ENCODE assay signal across 8 cellular contexts in genomic region chr11:126917531-126918204, GRCh38.
DNase-seq lines count a peak whose midpoint lies in the region; ATAC-seq and TF ChIP-seq lines count a peak whose summit lies in the region.

No MANE protein-coding gene starts in this region.

- no peak overlapping the region for H3K4me3 Mint-ChIP-seq in type B pancreatic cell

- peak; percentile 99 for DNase-seq in GM04504 (ENCODE audit: low read depth)
- DNase-seq in cardiac fibroblast (ENCODE audit: low read depth in 2 of 2) = peak; percentile 77 to 91
- DNase-seq in type B pancreatic cell (ENCODE audit: extremely low spot score, unreplicated experiment) = no peak
- DNase-seq in NCI-H748 (lab: John Stamatoyannopoulos, UW; ENCODE audit: unreplicated experiment) = no peak
- no peak for DNase-seq in HPDE6-E6E7 (ENCODE audit: extremely low spot score)
- DNase-seq in NK-92 (lab: John Stamatoyannopoulos, UW; ENCODE audit: unreplicated experiment) = no peak

- peak; percentile 94 for ATAC-seq in GM21381 (IDR thresholded peaks at IDR 0.05; ENCODE audit: unreplicated experiment)
- ATAC-seq in HG03469 (IDR thresholded peaks at IDR 0.05; ENCODE audit: unreplicated experiment) = peak; percentile 91

- peaks cover 4% of the 10 kb centered on the region for H3K9me3 Mint-ChIP-seq in type B pancreatic cell

- H3K27me3 Mint-ChIP-seq in type B pancreatic cell = no peaks in the 10 kb centered on the region

- no peaks in the 10 kb centered on the region for H3K4me1 Mint-ChIP-seq in type B pancreatic cell (ENCODE audit: unreplicated experiment)

- no peak overlapping the region for H3K4me3 ChIP-seq in cardiac fibroblast (replicated peaks in 1 of 2; ENCODE audit: low read depth in 2 of 2, low read length in 2 of 2)

- no peaks in the 10 kb centered on the region for H3K36me3 Mint-ChIP-seq in type B pancreatic cell

- H3K27ac Mint-ChIP-seq in type B pancreatic cell = peak overlapping the region; percentile 78

- TF ChIP-seq CTCF in cardiac fibroblast (IDR thresholded peaks at IDR 0.05; ENCODE audit: low read depth, low read length) (no peak), type B pancreatic cell (conservative IDR thresholded peaks at IDR 0.05) (no peak)

Comparison
In these comparisons a context has a peak if more than half of its experiments do, and no peak if none do; other contexts are left out.
1. DNase-seq: peak in GM04504 (single experiment) and cardiac fibroblast (2 of 2); none in type B pancreatic cell (single experiment), NCI-H748 (single experiment), HPDE6-E6E7 (single experiment) and NK-92 (single experiment).